In the genomic region with DNA sequence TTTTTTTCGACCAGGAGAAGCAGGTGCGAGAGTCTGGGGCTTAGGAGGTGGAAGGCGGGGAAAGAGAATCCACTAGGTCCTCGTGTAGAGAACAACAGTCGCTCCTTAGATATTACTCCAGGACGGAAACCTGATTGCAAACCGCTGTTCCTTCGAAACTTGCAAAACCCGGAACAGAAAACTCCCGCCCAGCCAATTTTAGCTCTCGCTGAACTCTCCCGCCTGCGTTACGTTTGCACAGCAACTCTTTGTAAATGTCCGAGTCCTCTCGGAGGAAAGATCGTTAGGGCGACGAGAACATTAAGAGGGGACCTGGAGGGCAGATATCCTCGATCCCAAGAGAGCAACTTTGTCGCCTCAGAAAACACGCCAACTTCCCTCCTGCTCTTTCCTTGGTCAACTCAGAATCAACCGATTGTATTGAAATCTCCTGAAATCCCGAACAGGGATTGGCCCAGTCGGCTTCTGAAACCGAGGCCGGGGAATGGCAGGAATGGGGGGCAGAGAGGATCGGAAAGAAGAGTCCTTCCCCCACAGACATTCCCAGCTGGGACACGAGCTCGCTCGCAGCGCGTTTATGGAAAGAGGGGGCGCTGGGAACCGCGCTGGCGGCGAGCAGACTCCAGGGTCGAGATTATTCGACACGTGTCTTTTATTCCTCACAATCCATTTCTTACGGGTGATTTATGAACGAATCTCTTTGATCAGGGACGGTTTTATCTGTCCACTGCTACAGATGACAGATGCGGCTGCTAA, we compare ENCODE assay signal across 9 cellular contexts. TPM values are rescaled to one million over a fixed set of nuclear protein-coding genes. Genes with fewer than 3 reads are reported as not detected.
A peak's percentile ranks its signal among the peaks of the same experiment; 100 is the strongest.
DNase-seq lines count a peak whose midpoint lies in the region; ATAC-seq and TF ChIP-seq lines count a peak whose summit lies in the region.
"Had no signal": no experiment of that assay in that cellular context is flagged by ENCODE, and none has a peak within 500 bp of the region (broad histone marks: within the 10 kb centered on the region; RNA-seq: fewer than 3 reads in every experiment).

No MANE protein-coding gene starts in this region.

- H3K27ac ChIP-seq in A673 (ENCODE audit: low read depth, low read length, poor library complexity, severe bottlenecking) (peak overlapping the region; percentile 15), duodenal mucosa (ENCODE audit: low read depth, low read length) (no peak overlapping the region)

- H3K9ac ChIP-seq in duodenal mucosa (ENCODE audit: low read depth in 1 of 2, low read length in 2 of 2), result no peak overlapping the region

- no peaks in the 10 kb centered on the region for H3K27me3 ChIP-seq in A673 (replicated peaks; ENCODE audit: insufficient read depth, low read depth, low read length, poor library complexity)
- H3K27me3 ChIP-seq in duodenal mucosa (ENCODE audit: control insufficient read depth in 1 of 2, insufficient read depth in 2 of 2, low read length in 2 of 2), result peaks cover 52 to 75% of the 10 kb centered on the region in 2 donors

- BruUV-seq in A673 (replicated peaks; lab: Mats Ljungman, UMichigan), result no TSS peak

- CTCF ChIA-PET in A673 (lab: Charles Lee), result no interaction called here

- H3K9me3 ChIP-seq in A673 (ENCODE audit: low read depth, low read length, poor library complexity, severe bottlenecking) (no peaks in the 10 kb centered on the region), duodenal mucosa (ENCODE audit: control insufficient read depth in 1 of 2, low read length in 2 of 2) (no peaks in the 10 kb centered on the region), mucosa of descending colon (no peaks in the 10 kb centered on the region)

- peaks cover 25% of the 10 kb centered on the region for H3K4me1 ChIP-seq in A673 (ENCODE audit: insufficient read depth, low read length, poor library complexity, severe bottlenecking)
- H3K4me1 ChIP-seq in duodenal mucosa (ENCODE audit: control insufficient read depth in 1 of 2, insufficient read depth in 2 of 2, low read length in 2 of 2), result peaks cover 0 to 5% of the 10 kb centered on the region in 2 donors
- peaks cover 7% of the 10 kb centered on the region for H3K4me1 ChIP-seq in mucosa of descending colon (ENCODE audit: low read depth)

- peak; percentile 25 for ATAC-seq in mucosa of descending colon
- no peak for ATAC-seq in GM21447 (IDR thresholded peaks at IDR 0.05; ENCODE audit: unreplicated experiment)

- intact Hi-C loops in A673 (cut with micrococcal nuclease; ENCODE audit: unreplicated experiment) (loop anchor here (5.0 kb wide), 2 partner anchors 215 to 320 kb away; no protein-coding TSS in a partner anchor), mucosa of descending colon (cut with DNase I, micrococcal nuclease) (no loop called here)

- POLR2A ChIA-PET in A673 (lab: Charles Lee; ENCODE audit: low non-redundant PET), result no interaction called here

- DNase-seq in A673 (ENCODE audit: low spot score) (peak; percentile 76), LHCN-M2 (ENCODE audit: low read depth) (peak; percentile 82), mucosa of descending colon (peak in 2 of 3 donors; percentile 18 to 33), SHP77 (lab: John Stamatoyannopoulos, UW) (no peak), hippocampal formation (lab: John Stamatoyannopoulos, UW) (no peak)
- DNase-seq in activated CD4-positive, alpha-beta T cell treated with anti-CD3 and anti-CD28 coated beads, Interleukin-2, amount 50 U/mL, for 4 hours, result no peak
- DNase-seq: NCI-H1048 had no signal

- H3K36me3 ChIP-seq in A673 (ENCODE audit: insufficient read depth, low read length, poor library complexity, severe bottlenecking) (peaks cover 3% of the 10 kb centered on the region), duodenal mucosa (ENCODE audit: control insufficient read depth in 1 of 2, insufficient read depth in 2 of 2, low read length in 2 of 2) (no peaks in the 10 kb centered on the region), mucosa of descending colon (ENCODE audit: low read depth) (no peaks in the 10 kb centered on the region)

- H3K4me3 ChIP-seq in A673 (ENCODE audit: low read depth, low read length, poor library complexity, severe bottlenecking) (peak overlapping the region; percentile 43), duodenal mucosa (ENCODE audit: low read depth in 1 of 2, low read length in 2 of 2) (peak overlapping the region; percentile 21 to 53), mucosa of descending colon (no peak overlapping the region)

- TF ChIP-seq CTCF in A673 (conservative IDR thresholded peaks at IDR 0.05; ENCODE audit: low read depth, low read length) (no peak), mucosa of descending colon (IDR thresholded peaks at IDR 0.05) (no peak)

RNA-seq across cellular contexts. Expression of gene TWIST1, which starts 9.9 kb away (rescaled TPM):
- 37.6 and 41.6 TPM in 2 replicates for total RNA-seq in A673 (2021)
- 145 and 175 TPM in 2 replicates for total RNA-seq in LHCN-M2 (2014; rRNA removed)
- polyA plus RNA-seq in LHCN-M2 (2012), result 77.6 TPM
- 1 to 10 TPM in 1 of 3 donors, under 1 TPM in 1, not detected in 1; 0.36 to 1.3 TPM for total RNA-seq in mucosa of descending colon

RNA-seq across cellular contexts. Expression of gene FERD3L, which starts 37.7 kb away (rescaled TPM):
- total RNA-seq in A673 (2021) (not detected in 2 replicates), LHCN-M2 (2014; rRNA removed) (not detected in 2 replicates), mucosa of descending colon (not detected)
- polyA plus RNA-seq in LHCN-M2 (2012), result not detected

Comparison
In these comparisons a context has a peak if more than half of its experiments do, and no peak if none do; other contexts are left out.
1. DNase-seq: peak in A673 (single experiment), LHCN-M2 (single experiment) and mucosa of descending colon (2 of 3); none in SHP77 (0 of 2), hippocampal formation (0 of 2) and activated CD4-positive, alpha-beta T cell treated with anti-CD3 and anti-CD28 coated beads, Interleukin-2, amount 50 U/mL, for 4 hours (0 of 2).
2. RNA of gene TWIST1, which starts 9.9 kb away (total RNA-seq): 145 to 175 TPM in LHCN-M2 and 37.6 to 41.6 TPM in A673; 0.36 to 1.3 TPM in mucosa of descending colon; every median in the first group is over 10 times any median in the second.